Comparison of ENCODE assay signal across 19 cellular contexts in the genomic region with DNA sequence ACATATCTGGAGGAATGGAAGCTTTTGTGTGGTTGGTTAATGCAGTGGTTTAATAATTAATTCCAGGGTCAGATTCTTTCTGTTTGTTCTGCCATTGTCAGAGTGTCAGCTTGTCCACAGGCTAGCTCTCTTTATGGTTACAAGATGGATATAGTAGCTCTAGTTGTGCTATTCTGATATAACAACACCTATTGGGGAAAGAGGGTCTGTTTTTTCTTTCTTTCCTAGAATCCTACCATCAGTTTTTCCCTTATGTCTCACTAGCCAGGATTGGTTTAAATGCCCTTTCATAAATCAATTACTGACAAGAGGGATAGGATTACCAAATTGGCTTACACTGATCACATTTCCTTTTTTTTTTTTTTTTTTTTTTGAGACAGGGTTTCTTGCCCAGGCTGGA. TPM values are rescaled to one million over a fixed set of nuclear protein-coding genes. Genes with fewer than 3 reads are reported as not detected.
A peak's percentile ranks its signal among the peaks of the same experiment; 100 is the strongest.
DNase-seq lines count a peak whose midpoint lies in the region; ATAC-seq and TF ChIP-seq lines count a peak whose summit lies in the region.
"Had no signal": no experiment of that assay in that cellular context is flagged by ENCODE, and none has a peak within 500 bp of the region (broad histone marks: within the 10 kb centered on the region; RNA-seq: fewer than 3 reads in every experiment).

No MANE protein-coding gene starts in this region.

- no peaks in the 10 kb centered on the region for H3K9me2 ChIP-seq in Karpas-422 (replicated peaks; ENCODE audit: insufficient read depth, low read length)

- TF ChIP-seq POLR2A in body of pancreas (IDR thresholded peaks at IDR 0.05), result no peak

- no peaks in the 10 kb centered on the region for H3K9me3 ChIP-seq in Karpas-422 (ENCODE audit: low read length)
- no peaks in the 10 kb centered on the region for H3K9me3 ChIP-seq in body of pancreas
- H3K9me3 ChIP-seq: heart left ventricle, neutrophil had no signal

- H3K4me1 ChIP-seq in Karpas-422 (ENCODE audit: low read length), result peaks cover 87% of the 10 kb centered on the region
- peaks cover 48% of the 10 kb centered on the region for H3K4me1 ChIP-seq in body of pancreas

- no peaks in the 10 kb centered on the region for H4K20me1 ChIP-seq in Karpas-422 (ENCODE audit: insufficient read depth, low read depth, low read length)

- in situ Hi-C loops in ACHN (cut with HindIII; ENCODE audit: low pct_ligation_motif_present, low pct_unique_long_range_greater_than_20kb, low sequenced_read_pairs), result no loop called here

- peaks cover 36% of the 10 kb centered on the region for H3K9me3 Mint-ChIP-seq in mesothelial cell of epicardium
- no peaks in the 10 kb centered on the region for H3K9me3 Mint-ChIP-seq in stimulated activated effector memory CD8-positive, alpha-beta T cell treated with anti-CD3 and anti-CD28 coated beads, Interleukin-12 subunit alpha, Interleukin-12 subunit beta, amount 100 ng/mL, for 72 hours
- H3K9me3 Mint-ChIP-seq: dendritic cell treated with granulocyte-macrophage colony-stimulating factor and Interleukin-4, amounts not matched to agents 40 ng/mL and 50 ng/mL, for 4 days had no signal

- no peak overlapping the region for H3K4me2 ChIP-seq in Karpas-422 (ENCODE audit: low read depth, low read length, poor library complexity, severe bottlenecking)

- H2AFZ ChIP-seq in Karpas-422 (ENCODE audit: low read length), result no peak overlapping the region

- peaks cover 26% of the 10 kb centered on the region for H3K36me3 Mint-ChIP-seq in mesothelial cell of epicardium
- H3K36me3 Mint-ChIP-seq in stimulated activated effector memory CD8-positive, alpha-beta T cell treated with anti-CD3 and anti-CD28 coated beads, Interleukin-12 subunit alpha, Interleukin-12 subunit beta, amount 100 ng/mL, for 72 hours, result no peaks in the 10 kb centered on the region

- H3K27me3 Mint-ChIP-seq in mesothelial cell of epicardium (ENCODE audit: low read depth), result no peaks in the 10 kb centered on the region
- H3K27me3 Mint-ChIP-seq: dendritic cell treated with granulocyte-macrophage colony-stimulating factor and Interleukin-4, amounts not matched to agents 40 ng/mL and 50 ng/mL, for 4 days had no signal

- peaks cover 68% of the 10 kb centered on the region for H3K4me1 Mint-ChIP-seq in mesothelial cell of epicardium
- H3K4me1 Mint-ChIP-seq in stimulated activated effector memory CD8-positive, alpha-beta T cell treated with anti-CD3 and anti-CD28 coated beads, Interleukin-12 subunit alpha, Interleukin-12 subunit beta, amount 100 ng/mL, for 72 hours, result peaks cover 64% of the 10 kb centered on the region

- peak overlapping the region; percentile 81 for H3K27ac ChIP-seq in Karpas-422 (ENCODE audit: low read length)
- H3K27ac ChIP-seq in body of pancreas, result peak overlapping the region in 2 of 4 donors; percentile 22 to 51
- H3K27ac ChIP-seq: heart left ventricle, neutrophil had no signal

- H3K79me2 ChIP-seq in Karpas-422 (ENCODE audit: low read length), result peaks cover 100% of the 10 kb centered on the region

- no peaks in the 10 kb centered on the region for H3K27me3 ChIP-seq in Karpas-422 (ENCODE audit: low read length)
- no peaks in the 10 kb centered on the region for H3K27me3 ChIP-seq in body of pancreas
- H3K27me3 ChIP-seq: heart left ventricle, neutrophil had no signal

- H3K4me3 ChIP-seq in Karpas-422 (ENCODE audit: low read length), result no peak overlapping the region
- no peak overlapping the region for H3K4me3 ChIP-seq in body of pancreas
- H3K4me3 ChIP-seq: heart left ventricle had no signal

- no peak overlapping the region for H3K4me3 Mint-ChIP-seq in mesothelial cell of epicardium
- H3K4me3 Mint-ChIP-seq in stimulated activated effector memory CD8-positive, alpha-beta T cell treated with anti-CD3 and anti-CD28 coated beads, Interleukin-12 subunit alpha, Interleukin-12 subunit beta, amount 100 ng/mL, for 72 hours, result no peak overlapping the region
- H3K4me3 Mint-ChIP-seq: dendritic cell treated with granulocyte-macrophage colony-stimulating factor and Interleukin-4, amounts not matched to agents 40 ng/mL and 50 ng/mL, for 4 days had no signal

- ATAC-seq in body of pancreas (peak; percentile 62), HG03521 (IDR thresholded peaks at IDR 0.05; ENCODE audit: unreplicated experiment) (no peak), HG03280 (IDR thresholded peaks at IDR 0.05; ENCODE audit: unreplicated experiment) (no peak)
- ATAC-seq in stimulated activated effector memory CD8-positive, alpha-beta T cell treated with anti-CD3 and anti-CD28 coated beads, Interleukin-12 subunit alpha, Interleukin-12 subunit beta, amount 100 ng/mL, for 72 hours, result no peak
- ATAC-seq: esophagus mucosa, heart left ventricle, right cardiac atrium, Right ventricle myocardium inferior had no signal

- intact Hi-C loops in body of pancreas (cut with DNase I), result no loop called here

- TF ChIP-seq CTCF in body of pancreas (IDR thresholded peaks at IDR 0.05), result no peak
- TF ChIP-seq CTCF in mesothelial cell of epicardium (IDR thresholded peaks at IDR 0.05; ENCODE audit: unreplicated experiment), result no peak

- DNase-seq in ACHN (peak; percentile 67), Karpas-422 (no peak), body of pancreas (no peak), mesothelial cell of epicardium (ENCODE audit: low spot score in 2 of 2, unreplicated experiment in 2 of 2) (no peak), HUDEP-2 (lab: John Stamatoyannopoulos, UW; ENCODE audit: unreplicated experiment in 76 of 76) (no peak)
- no peak for DNase-seq in stimulated activated effector memory CD8-positive, alpha-beta T cell treated with anti-CD3 and anti-CD28 coated beads, Interleukin-12 subunit alpha, Interleukin-12 subunit beta, amount 100 ng/mL, for 72 hours (ENCODE audit: low spot score in 2 of 2)
- DNase-seq: activated effector memory CD4-positive, alpha-beta T cell treated with anti-CD3 and anti-CD28 coated beads, Interleukin-2, amount 50 U/mL, for 16 hours; heart left ventricle; IMR-90; midbrain; right cardiac atrium; stimulated activated CD4-positive, alpha-beta T cell treated with anti-CD3 and anti-CD28 coated beads, Interleukin-1b, Interleukin-23, amount 100 ng/mL, for 48 hours; T-helper 2 cell had no signal

- H3K9ac ChIP-seq in Karpas-422 (ENCODE audit: low read length), result no peak overlapping the region

- H3K36me3 ChIP-seq in Karpas-422 (ENCODE audit: insufficient read depth, low read length) (peaks cover 30% of the 10 kb centered on the region), body of pancreas (replicated peaks in 1 of 2; ENCODE audit: insufficient read depth in 1 of 2, low read depth in 2 of 2) (no peaks in the 10 kb centered on the region)
- H3K36me3 ChIP-seq: heart left ventricle, neutrophil had no signal

- peak overlapping the region; percentile 20 for H3K27ac Mint-ChIP-seq in mesothelial cell of epicardium
- no peak overlapping the region for H3K27ac Mint-ChIP-seq in stimulated activated effector memory CD8-positive, alpha-beta T cell treated with anti-CD3 and anti-CD28 coated beads, Interleukin-12 subunit alpha, Interleukin-12 subunit beta, amount 100 ng/mL, for 72 hours
- H3K27ac Mint-ChIP-seq: dendritic cell treated with granulocyte-macrophage colony-stimulating factor and Interleukin-4, amounts not matched to agents 40 ng/mL and 50 ng/mL, for 4 days had no signal

RNA-seq across cellular contexts. Expression of gene CNOT2, which starts 27.8 kb away (rescaled TPM):
- total RNA-seq in Karpas-422 (2014; rRNA removed; shearing (Covaris generic); ENCODE audit: low replicate concordance), result 218 and 289 TPM in 2 replicates
- 10 to 100 TPM; 76.8 to 87.3 TPM for total RNA-seq in body of pancreas
- total RNA-seq in mesothelial cell of epicardium, result 120 to 126 TPM (median 120 TPM) in 3 replicates
